8 cellular contexts compared by ENCODE assay signal in the genomic region with DNA sequence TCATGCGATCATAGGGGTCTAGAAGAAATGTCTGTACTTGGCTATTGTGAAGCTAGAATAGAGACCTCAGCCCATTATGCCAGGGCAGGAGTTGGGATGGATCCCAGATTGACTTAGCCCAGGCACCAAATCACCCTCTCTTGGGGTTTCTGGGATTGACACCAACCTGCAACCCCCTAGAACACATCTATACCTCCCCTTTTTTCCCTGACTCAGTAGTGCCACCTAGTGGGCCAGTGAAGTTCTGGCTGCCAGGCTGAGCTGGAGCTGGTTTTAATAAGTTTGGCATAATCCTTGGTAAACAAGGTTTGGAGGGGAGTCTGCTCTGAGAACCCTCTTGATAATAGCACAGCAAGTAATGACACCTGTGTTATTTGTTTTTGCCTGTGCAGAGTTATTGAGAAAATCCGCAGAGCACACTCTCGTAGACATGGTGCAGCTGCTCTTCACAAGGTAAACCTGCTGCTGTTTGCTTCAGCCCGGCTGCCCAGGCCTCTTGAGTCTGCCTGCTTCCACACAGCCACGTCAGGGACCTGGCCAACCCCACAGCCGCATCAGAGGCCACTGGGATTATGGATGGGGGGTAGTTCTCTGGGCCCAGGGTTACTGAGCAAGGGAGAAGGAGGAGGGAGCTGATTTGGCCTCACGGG. TPM values are rescaled to one million over a fixed set of nuclear protein-coding genes. Genes with fewer than 3 reads are reported as not detected.
DNase-seq lines count a peak whose midpoint lies in the region; ATAC-seq and TF ChIP-seq lines count a peak whose summit lies in the region.

No MANE protein-coding gene starts in this region.

- H3K4me1 ChIP-seq in Caco-2 (no peaks in the 10 kb centered on the region), thyroid gland (no peaks in the 10 kb centered on the region)

- peaks cover 3% of the 10 kb centered on the region; the same call in 1 of the 2 replicates for H3K36me3 ChIP-seq in Caco-2 (ENCODE audit: control insufficient read depth, insufficient read depth, low read length)
- H3K36me3 ChIP-seq in thyroid gland = peaks cover 33% of the 10 kb centered on the region in 2 donors

- H3K4me3 ChIP-seq in Caco-2 (ENCODE audit: low read depth, low read length) (no peak overlapping the region), fibroblast of villous mesenchyme (ENCODE audit: low read depth, low read length) (no peak overlapping the region), thyroid gland (replicated peaks in 1 of 3) (no peak overlapping the region)

- H3K27ac Mint-ChIP-seq in Caco-2 (ENCODE audit: unreplicated experiment) = peak overlapping the region; percentile 53
- no peak overlapping the region for H3K27ac Mint-ChIP-seq in activated T-helper 1 cell treated with anti-CD3 and anti-CD28 coated beads, Interleukin-12 subunit alpha, Interleukin-12 subunit beta, Interleukin-2, Interleukin-4 antibody, amounts not matched to agents 30 ng/mL and 10 ng/mL and 1 ng/mL, durations not matched to agents 14 hours and 24 hours and 36 hours
- no peak overlapping the region for H3K27ac Mint-ChIP-seq in osteocyte (ENCODE audit: unreplicated experiment)

- BruUV-seq in Caco-2 (replicated peaks; lab: Mats Ljungman, UMichigan) = no TSS peak

- H3K4me1 Mint-ChIP-seq in Caco-2 (ENCODE audit: low read depth, unreplicated experiment) = no peaks in the 10 kb centered on the region
- no peaks in the 10 kb centered on the region for H3K4me1 Mint-ChIP-seq in activated T-helper 1 cell treated with anti-CD3 and anti-CD28 coated beads, Interleukin-12 subunit alpha, Interleukin-12 subunit beta, Interleukin-2, Interleukin-4 antibody, amounts not matched to agents 30 ng/mL and 10 ng/mL and 1 ng/mL, durations not matched to agents 14 hours and 24 hours and 36 hours (ENCODE audit: low read depth)
- H3K4me1 Mint-ChIP-seq in osteocyte (ENCODE audit: unreplicated experiment) = no peaks in the 10 kb centered on the region

- TF ChIP-seq CTCF in Caco-2 (IDR thresholded peaks at IDR 0.05; ENCODE audit: insufficient read depth in 1 of 2, low read depth in 1 of 2, low read length in 1 of 2, severe bottlenecking in 1 of 2, unreplicated experiment in 1 of 2) (peak; percentile 87 to 92), fibroblast of villous mesenchyme (IDR thresholded peaks at IDR 0.05; ENCODE audit: insufficient read depth, low read depth, low read length) (peak; percentile 96), osteocyte (IDR thresholded peaks at IDR 0.05) (peak; percentile 97), thyroid gland (IDR thresholded peaks at IDR 0.05) (peak; percentile 72 to 95 (median 78))

- intact Hi-C loops in Caco-2 (cut with micrococcal nuclease; ENCODE audit: unreplicated experiment) = loop anchor here (1.0 kb wide), 2 partner anchors 123 to 183 kb away; no protein-coding TSS in a partner anchor
- intact Hi-C loops in activated T-helper 1 cell treated with anti-CD3 and anti-CD28 coated beads, Interleukin-12 subunit alpha, Interleukin-12 subunit beta, Interleukin-2, Interleukin-4 antibody, amounts not matched to agents 30 ng/mL and 10 ng/mL and 1 ng/mL, durations not matched to agents 14 hours and 24 hours and 36 hours (cut with micrococcal nuclease) = loop anchor here (1.0 kb wide), 3 partner anchors 107 to 183 kb away; a partner anchor contains a TSS
- intact Hi-C loops in thyroid gland (cut with DNase I) = no loop called here

- no peaks in the 10 kb centered on the region for H3K27me3 ChIP-seq in Caco-2 (replicated peaks; ENCODE audit: control insufficient read depth, insufficient read depth, low read length)
- no peaks in the 10 kb centered on the region for H3K27me3 ChIP-seq in thyroid gland

- H3K9me3 Mint-ChIP-seq in Caco-2 (ENCODE audit: unreplicated experiment) = no peaks in the 10 kb centered on the region
- H3K9me3 Mint-ChIP-seq in activated T-helper 1 cell treated with anti-CD3 and anti-CD28 coated beads, Interleukin-12 subunit alpha, Interleukin-12 subunit beta, Interleukin-2, Interleukin-4 antibody, amounts not matched to agents 30 ng/mL and 10 ng/mL and 1 ng/mL, durations not matched to agents 14 hours and 24 hours and 36 hours = no peaks in the 10 kb centered on the region
- no peaks in the 10 kb centered on the region for H3K9me3 Mint-ChIP-seq in osteocyte (ENCODE audit: unreplicated experiment)

- TF ChIP-seq POLR2A in thyroid gland (IDR thresholded peaks at IDR 0.05) = no peak

- H3K4me3 Mint-ChIP-seq in Caco-2 (ENCODE audit: unreplicated experiment) (no peak overlapping the region), osteocyte (ENCODE audit: unreplicated experiment) (no peak overlapping the region)
- no peak overlapping the region for H3K4me3 Mint-ChIP-seq in activated T-helper 1 cell treated with anti-CD3 and anti-CD28 coated beads, Interleukin-12 subunit alpha, Interleukin-12 subunit beta, Interleukin-2, Interleukin-4 antibody, amounts not matched to agents 30 ng/mL and 10 ng/mL and 1 ng/mL, durations not matched to agents 14 hours and 24 hours and 36 hours

- no peak for TF ChIP-seq EP300 in Ishikawa (IDR thresholded peaks at IDR 0.05; ENCODE audit: borderline replicate concordance)

- H3K27ac ChIP-seq in thyroid gland = no peak overlapping the region

- no peaks in the 10 kb centered on the region for H3K27me3 Mint-ChIP-seq in Caco-2 (ENCODE audit: insufficient read depth, unreplicated experiment)
- no peaks in the 10 kb centered on the region for H3K27me3 Mint-ChIP-seq in activated T-helper 1 cell treated with anti-CD3 and anti-CD28 coated beads, Interleukin-12 subunit alpha, Interleukin-12 subunit beta, Interleukin-2, Interleukin-4 antibody, amounts not matched to agents 30 ng/mL and 10 ng/mL and 1 ng/mL, durations not matched to agents 14 hours and 24 hours and 36 hours (ENCODE audit: insufficient read depth)
- H3K27me3 Mint-ChIP-seq in osteocyte (ENCODE audit: unreplicated experiment) = no peaks in the 10 kb centered on the region

- H3K9me3 ChIP-seq in Caco-2 = no peaks in the 10 kb centered on the region
- H3K9me3 ChIP-seq in thyroid gland = no peaks in the 10 kb centered on the region

- DNase-seq in Caco-2 (peak; percentile 68 to 74), RKO (ENCODE audit: low spot score) (peak; percentile 51), fibroblast of villous mesenchyme (ENCODE audit: low read depth) (peak; percentile 64), osteocyte (ENCODE audit: extremely low spot score, unreplicated experiment) (peak; percentile 87), thyroid gland (peak; percentile 36 to 51)
- DNase-seq in activated T-helper 1 cell treated with anti-CD3 and anti-CD28 coated beads, Interleukin-12 subunit alpha, Interleukin-12 subunit beta, Interleukin-2, Interleukin-4 antibody, amounts not matched to agents 30 ng/mL and 10 ng/mL and 1 ng/mL, durations not matched to agents 14 hours and 24 hours and 36 hours (ENCODE audit: low spot score) = peak; percentile 41

- peaks cover 77% of the 10 kb centered on the region for H3K36me3 Mint-ChIP-seq in Caco-2 (ENCODE audit: insufficient read depth, unreplicated experiment)
- H3K36me3 Mint-ChIP-seq in activated T-helper 1 cell treated with anti-CD3 and anti-CD28 coated beads, Interleukin-12 subunit alpha, Interleukin-12 subunit beta, Interleukin-2, Interleukin-4 antibody, amounts not matched to agents 30 ng/mL and 10 ng/mL and 1 ng/mL, durations not matched to agents 14 hours and 24 hours and 36 hours (ENCODE audit: low read depth) = peaks cover 26% of the 10 kb centered on the region
- peaks cover 22% of the 10 kb centered on the region for H3K36me3 Mint-ChIP-seq in osteocyte (ENCODE audit: unreplicated experiment)

- POLR2A ChIA-PET in Caco-2 (lab: Charles Lee) = interaction anchor here (0.8 kb wide), 1 partner anchor 107 kb away, joined by 3 read pairs; a partner anchor contains a TSS

- CTCF ChIA-PET in Caco-2 (lab: Charles Lee) = interaction anchor here (0.5 to 5.9 kb wide), 19 partner anchors 11 to 197 kb away, joined by 3 to 115 read pairs (median 4); a partner anchor contains a TSS

- no peak for ATAC-seq in HG03354 (IDR thresholded peaks at IDR 0.05; ENCODE audit: poor library complexity, severe bottlenecking, unreplicated experiment)

- WGBS in thyroid gland, 2 donors = 69 to 78% methylated on average over 6 to 7 of the region's 7 CpGs

- TF ChIP-seq RAD21 in Ishikawa (IDR thresholded peaks at IDR 0.05; ENCODE audit: low read depth) = peak; percentile 89

TF ChIP-seq in Ishikawa, 13 proteins besides CTCF, POLR2A, EP300 and RAD21:
- TF ChIP-seq EGR1 (IDR thresholded peaks at IDR 0.05) (no peak), CREB1 (IDR thresholded peaks at IDR 0.05; ENCODE audit: low read depth) (no peak), TAF1 (IDR thresholded peaks at IDR 0.05; ENCODE audit: low read depth) (no peak)
- TF ChIP-seq, protein P1, sequence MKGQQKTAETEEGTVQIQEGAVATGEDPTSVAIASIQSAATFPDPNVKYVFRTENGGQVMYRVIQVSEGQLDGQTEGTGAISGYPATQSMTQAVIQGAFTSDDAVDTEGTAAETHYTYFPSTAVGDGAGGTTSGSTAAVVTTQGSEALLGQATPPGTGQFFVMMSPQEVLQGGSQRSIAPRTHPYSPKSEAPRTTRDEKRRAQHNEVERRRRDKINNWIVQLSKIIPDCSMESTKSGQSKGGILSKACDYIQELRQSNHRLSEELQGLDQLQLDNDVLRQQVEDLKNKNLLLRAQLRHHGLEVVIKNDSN (IDR thresholded peaks at IDR 0.05) = no peak

RNA-seq across cellular contexts. Expression of a gene that starts 43.3 kb away (rescaled TPM):
- total RNA-seq in Caco-2 (2022) = 35.1 and 36.5 TPM in 2 replicates
- total RNA-seq in activated T-helper 1 cell treated with anti-CD3 and anti-CD28 coated beads, Interleukin-12 subunit alpha, Interleukin-12 subunit beta, Interleukin-2, Interleukin-4 antibody, amounts not matched to agents 30 ng/mL and 10 ng/mL and 1 ng/mL, durations not matched to agents 14 hours and 24 hours and 36 hours = 307 and 322 TPM in 2 replicates
- 16.8 and 37.6 TPM in 2 replicates for total RNA-seq in fibroblast of villous mesenchyme
- total RNA-seq in osteocyte = 32.5 and 38.6 TPM in 2 replicates
- total RNA-seq in thyroid gland = 10 to 100 TPM; 12.3 to 26.0 (median 15.3) TPM
